Comparison of ENCODE assay signal across 15 cellular contexts in the genomic region with DNA sequence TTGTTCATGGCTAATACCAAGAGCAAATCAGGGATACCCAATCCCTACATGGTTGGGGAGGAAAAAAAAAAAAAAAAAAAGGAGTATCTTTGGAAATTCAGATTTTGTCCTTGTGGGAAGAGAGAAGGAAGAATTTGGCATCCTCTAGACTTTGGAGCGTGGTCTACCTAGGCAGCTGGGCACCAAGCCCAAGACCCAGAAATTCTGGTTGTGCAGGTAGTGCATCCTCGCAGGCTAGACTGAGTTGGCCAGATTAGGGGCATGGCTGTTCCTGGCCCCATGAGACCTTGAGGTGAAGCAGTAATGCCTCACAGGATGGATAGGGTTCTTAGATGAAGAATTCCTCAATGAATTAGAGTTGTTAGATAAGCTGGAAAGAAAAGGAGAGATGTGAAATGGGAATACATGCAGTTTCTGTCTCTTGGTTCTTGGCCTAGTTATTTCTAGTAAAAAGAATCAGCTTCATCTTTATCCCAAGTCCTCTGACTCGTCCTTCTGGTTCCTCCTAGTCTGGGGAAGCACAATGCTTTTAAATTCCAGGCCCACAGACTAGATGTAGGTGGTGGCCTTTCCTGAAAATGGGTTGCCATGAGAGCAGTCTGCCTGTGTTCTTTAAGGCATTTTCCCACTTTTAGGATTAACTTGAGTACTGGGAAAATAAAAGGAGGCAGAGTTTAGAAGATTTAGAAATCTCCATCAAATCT.
"Had no signal": no experiment of that assay in that cellular context is flagged by ENCODE, and none has a peak within 500 bp of the region (broad histone marks: within the 10 kb centered on the region; RNA-seq: fewer than 3 reads in every experiment).

No MANE protein-coding gene starts in this region.

- H3K4me2 ChIP-seq: neural progenitor cell had no signal

- ATAC-seq: activated T-cell treated with anti-CD3 and anti-CD28 coated beads, Interleukin-2, amount 50 U/mL, for 72 hours; stimulated activated naive B cell treated with anti-CD40 and anti-IgM and Interleukin-4, amounts not matched to agents 10 μg/mL and 1 μg/mL and 100 μg/mL, for 72 hours; T-helper 17 cell; WTC11 had no signal

- H3K4me1 ChIP-seq: neural progenitor cell had no signal

- DNase-seq: activated CD4-positive, alpha-beta T cell treated with anti-CD3 and anti-CD28 coated beads for 4 hours; activated CD8-positive, alpha-beta memory T cell treated with anti-CD3 and anti-CD28 coated beads, Interleukin-2, amount 50 U/mL, for 48 hours; activated gamma-delta T cell; activated T-cell treated with anti-CD3 and anti-CD28 coated beads, Interleukin-2, amount 50 U/mL, for 72 hours; brain microvascular endothelial cell; cerebellar nuclear complex; effector CD8-positive, alpha-beta T cell; naive B cell; stimulated activated CD4-positive, alpha-beta T cell treated with anti-CD3 and anti-CD28 coated beads, Interleukin-2, amount 100 ng/mL, for 48 hours; stimulated activated naive B cell treated with anti-CD40 and anti-IgM and Interleukin-4, amounts not matched to agents 10 μg/mL and 1 μg/mL and 100 μg/mL, for 72 hours; T-helper 17 cell; trophoblast cell had no signal

- H3K4me3 ChIP-seq: neural progenitor cell, pancreas had no signal

- H3K9ac ChIP-seq: neural progenitor cell had no signal

- H3K9me3 ChIP-seq: pancreas had no signal

- H2AFZ ChIP-seq: neural progenitor cell had no signal

- H3K27me3 ChIP-seq: brain microvascular endothelial cell, neural progenitor cell, pancreas had no signal

- H3K27ac ChIP-seq: brain microvascular endothelial cell, neural progenitor cell had no signal

- H3K36me3 ChIP-seq: brain microvascular endothelial cell, neural progenitor cell, pancreas had no signal
